ENCODE assay signal across 18 cellular contexts in genomic region chr11:45739866-45740265, GRCh38.
DNase-seq lines count a peak whose midpoint lies in the region; ATAC-seq and TF ChIP-seq lines count a peak whose summit lies in the region.
"Had no signal": no experiment of that assay in that cellular context is flagged by ENCODE, and none has a peak within 500 bp of the region (broad histone marks: within the 10 kb centered on the region; RNA-seq: fewer than 3 reads in every experiment).

No MANE protein-coding gene starts in this region.

- intact Hi-C loops in natural killer cell (cut with micrococcal nuclease) = no loop called here

- no peak overlapping the region for H4K12ac ChIP-seq in trophoblast cell (ENCODE audit: low read depth, low read length)

- H4K91ac ChIP-seq in trophoblast cell (ENCODE audit: low read depth, low read length) = no peak overlapping the region
- H4K91ac ChIP-seq in H9 (ENCODE audit: insufficient read length, low read depth, low read length) = no peak overlapping the region

- H2AK5ac ChIP-seq in trophoblast cell (ENCODE audit: low read length) = no peak overlapping the region
- no peak overlapping the region for H2AK5ac ChIP-seq in H9 (ENCODE audit: insufficient read length, low read length)
- no peak overlapping the region for H2AK5ac ChIP-seq in mesendoderm (ENCODE audit: low read length)

- H3K79me1 ChIP-seq in trophoblast cell (ENCODE audit: low read length) (no peaks in the 10 kb centered on the region), H9 (ENCODE audit: insufficient read depth, low read depth, low read length, poor library complexity, severe bottlenecking) (no peaks in the 10 kb centered on the region), mesendoderm (ENCODE audit: low read length) (no peaks in the 10 kb centered on the region)

- H4K5ac ChIP-seq in H9 (ENCODE audit: insufficient read length, low read depth, low read length) (no peak overlapping the region), mesendoderm (ENCODE audit: low read length) (no peak overlapping the region)

- no peaks in the 10 kb centered on the region for H3K79me2 ChIP-seq in trophoblast cell (ENCODE audit: control insufficient read depth, insufficient read depth, low read length, poor library complexity)
- no peaks in the 10 kb centered on the region for H3K79me2 ChIP-seq in H9 (ENCODE audit: insufficient read depth, low read length)
- no peaks in the 10 kb centered on the region for H3K79me2 ChIP-seq in mesendoderm (ENCODE audit: control insufficient read depth, insufficient read depth, low read length)

- H3K27me3 Mint-ChIP-seq in natural killer cell (ENCODE audit: low read depth in 2 of 2) = peaks cover 9 to 38% of the 10 kb centered on the region in 2 donors
- H3K27me3 Mint-ChIP-seq in H9 (ENCODE audit: low read depth) = peaks cover 12% of the 10 kb centered on the region

- H3K4me3 Mint-ChIP-seq in natural killer cell (no peak overlapping the region), H9 (no peak overlapping the region)
- H3K4me3 Mint-ChIP-seq: B cell; CD8-positive, alpha-beta T cell had no signal

- WGBS in trophoblast cell (ENCODE audit: extremely low coverage, insufficient coverage, insufficient read length) = no CpG with 5 or more reads among the region's 3 CpGs
- WGBS in H9 (ENCODE audit: extremely low coverage, insufficient read length, low lambda C conversion rate) = no CpG with 5 or more reads among the region's 3 CpGs
- no CpG with 5 or more reads among the region's 3 CpGs for WGBS in mesendoderm (ENCODE audit: extremely low coverage, insufficient coverage, low lambda C conversion rate)

- H3K27ac Mint-ChIP-seq in natural killer cell (no peak overlapping the region), H9 (no peak overlapping the region)
- H3K27ac Mint-ChIP-seq: B cell; CD8-positive, alpha-beta T cell had no signal

- H4K20me1 ChIP-seq in H9 (ENCODE audit: control insufficient read depth, insufficient read depth, insufficient read length) = no peaks in the 10 kb centered on the region
- H4K20me1 ChIP-seq: BLaER1 treated with 17β-estradiol and CSF1 and Interleukin-3, amounts not matched to agents 10 nM and 100 nM had no signal

- H3K23ac ChIP-seq in trophoblast cell (ENCODE audit: low read length) (no peak overlapping the region), H9 (ENCODE audit: insufficient read length, low read depth, low read length) (no peak overlapping the region), mesendoderm (ENCODE audit: low read length) (no peak overlapping the region)

- H3K36me3 Mint-ChIP-seq in natural killer cell (no peaks in the 10 kb centered on the region), H9 (ENCODE audit: insufficient read depth in 1 of 3, low read depth in 3 of 3) (peaks cover 2 to 16% (median 9%) of the 10 kb centered on the region in 3 experiments; a peak in 5 of 7 replicates)
- H3K36me3 Mint-ChIP-seq: CD8-positive, alpha-beta T cell had no signal

- no peak for ATAC-seq in natural killer cell
- ATAC-seq: CD8-positive, alpha-beta T cell; K562 had no signal

- H3K4me2 ChIP-seq in trophoblast cell (ENCODE audit: low read length) (no peak overlapping the region), H9 (ENCODE audit: insufficient read depth, insufficient read length, low read length) (no peak overlapping the region), mesendoderm (ENCODE audit: low read length) (no peak overlapping the region)
- H3K4me2 ChIP-seq: BLaER1 treated with 17β-estradiol and CSF1 and Interleukin-3, amounts not matched to agents 10 nM and 100 nM had no signal

- H3K27ac ChIP-seq in SK-N-MC (peak overlapping the region; percentile 48; the same call in 1 of the 2 replicates), trophoblast cell (ENCODE audit: low read depth, low read length) (no peak overlapping the region), H9 (ENCODE audit: insufficient read length, low read depth, low read length) (no peak overlapping the region), mesendoderm (ENCODE audit: low read depth, low read length) (no peak overlapping the region)
- H3K27ac ChIP-seq: BLaER1 treated with 17β-estradiol and CSF1 and Interleukin-3, amounts not matched to agents 10 nM and 100 nM had no signal

- H3K27me3 ChIP-seq in trophoblast cell (ENCODE audit: insufficient read depth, low read length) (no peaks in the 10 kb centered on the region), H9 (ENCODE audit: insufficient read depth, low read length) (no peaks in the 10 kb centered on the region), mesendoderm (ENCODE audit: insufficient read depth, low read length, poor library complexity) (no peaks in the 10 kb centered on the region)
- H3K27me3 ChIP-seq: BLaER1 treated with 17β-estradiol and CSF1 and Interleukin-3, amounts not matched to agents 10 nM and 100 nM had no signal

- no peaks in the 10 kb centered on the region for H3K9me3 Mint-ChIP-seq in natural killer cell
- peaks cover 14 to 17% of the 10 kb centered on the region in 2 experiments for H3K9me3 Mint-ChIP-seq in H9
- H3K9me3 Mint-ChIP-seq: CD8-positive, alpha-beta T cell had no signal

- H3K9me3 ChIP-seq in SK-N-MC (ENCODE audit: low read depth, low read length) (no peaks in the 10 kb centered on the region), trophoblast cell (ENCODE audit: insufficient read depth, low read depth, low read length) (no peaks in the 10 kb centered on the region), H9 (ENCODE audit: control insufficient read depth, low read depth, low read length) (no peaks in the 10 kb centered on the region)

- no peak overlapping the region for H2BK120ac ChIP-seq in trophoblast cell (ENCODE audit: insufficient read depth, low read length, poor library complexity)
- no peak overlapping the region for H2BK120ac ChIP-seq in H9 (ENCODE audit: low read depth, low read length, poor library complexity, severe bottlenecking)
- no peak overlapping the region for H2BK120ac ChIP-seq in mesendoderm (ENCODE audit: low read depth, low read length)

- TF ChIP-seq CTCF in natural killer cell (IDR thresholded peaks at IDR 0.05) (no peak), H9 (conservative IDR thresholded peaks at IDR 0.05) (no peak)

- H3K4me1 Mint-ChIP-seq in natural killer cell (no peaks in the 10 kb centered on the region), H9 (peaks cover 19% of the 10 kb centered on the region in 2 experiments)
- H3K4me1 Mint-ChIP-seq: B cell had no signal

- H3K4ac ChIP-seq in trophoblast cell (ENCODE audit: low read depth, low read length) (no peak overlapping the region), H9 (ENCODE audit: low read depth, low read length) (no peak overlapping the region), mesendoderm (ENCODE audit: low read depth, low read length) (no peak overlapping the region)

- H2BK15ac ChIP-seq in H9 (ENCODE audit: low read depth, low read length) (no peak overlapping the region), mesendoderm (replicated peaks; ENCODE audit: low read depth) (no peak overlapping the region)

- no peak overlapping the region for H3T11ph ChIP-seq in H9 (ENCODE audit: low read length)

- H2BK5ac ChIP-seq in trophoblast cell (ENCODE audit: low read depth, low read length, poor library complexity) (no peak overlapping the region), H9 (ENCODE audit: insufficient read length, low read length) (no peak overlapping the region), mesendoderm (ENCODE audit: low read length) (no peak overlapping the region)

- DNase-seq in ELR (ENCODE audit: low read depth) = peak; percentile 17
- no peak for DNase-seq in SK-N-MC (ENCODE audit: low read depth, low spot score)
- peak; percentile 77 to 87 for DNase-seq in trophoblast cell
- no peak for DNase-seq in natural killer cell
- no peak for DNase-seq in H9
- DNase-seq in mesendoderm = no peak
- DNase-seq: CD8-positive, alpha-beta T cell; COR-L47; DMS 273 treated with DMSO at 0.1 percent for 48 hours; DMS53; DND-41; GDM1; GOT3; H7; IMR-90 had no signal

- H3K14ac ChIP-seq in trophoblast cell (ENCODE audit: low read length) (no peak overlapping the region), H9 (ENCODE audit: insufficient read depth, low read length) (no peak overlapping the region)

- no peak overlapping the region for H3K56ac ChIP-seq in H9 (ENCODE audit: insufficient read length, low read depth, low read length)
- no peak overlapping the region for H3K56ac ChIP-seq in mesendoderm (ENCODE audit: low read length)

- no peaks in the 10 kb centered on the region for H3K23me2 ChIP-seq in H9 (ENCODE audit: insufficient read length, low read depth, low read length, poor library complexity, severe bottlenecking)

- H3K4me1 ChIP-seq in trophoblast cell (ENCODE audit: control insufficient read depth in 1 of 2, insufficient read depth in 2 of 2, low read length in 2 of 2) (no peaks in the 10 kb centered on the region), H9 (ENCODE audit: insufficient read depth, low read length) (peaks cover 5% of the 10 kb centered on the region; the same call in 1 of the 2 replicates), mesendoderm (ENCODE audit: control insufficient read depth, low read depth, low read length) (no peaks in the 10 kb centered on the region)
- H3K4me1 ChIP-seq: BLaER1 treated with 17β-estradiol and CSF1 and Interleukin-3, amounts not matched to agents 10 nM and 100 nM had no signal

- H3K9ac ChIP-seq in SK-N-MC (ENCODE audit: insufficient read length) (no peak overlapping the region), trophoblast cell (ENCODE audit: low read length) (no peak overlapping the region), H9 (ENCODE audit: extremely low read depth, insufficient read length, low read length) (no peak overlapping the region), mesendoderm (ENCODE audit: low read length) (no peak overlapping the region)
- H3K9ac ChIP-seq: BLaER1 treated with 17β-estradiol and CSF1 and Interleukin-3, amounts not matched to agents 10 nM and 100 nM had no signal

- no peak overlapping the region for H2BK20ac ChIP-seq in H9 (ENCODE audit: low read depth, low read length, poor library complexity, severe bottlenecking)

- H2BK12ac ChIP-seq in trophoblast cell (ENCODE audit: low read length) (no peak overlapping the region), H9 (ENCODE audit: insufficient read length, low read depth, low read length) (no peak overlapping the region)

- H3K36me3 ChIP-seq in SK-N-MC (ENCODE audit: insufficient read depth, low read length) (no peaks in the 10 kb centered on the region), trophoblast cell (ENCODE audit: control insufficient read depth in 1 of 2, insufficient read depth in 2 of 2, low read length in 2 of 2) (no peaks in the 10 kb centered on the region), mesendoderm (ENCODE audit: control insufficient read depth, insufficient read depth, low read length) (no peaks in the 10 kb centered on the region)
- H3K36me3 ChIP-seq: BLaER1 treated with 17β-estradiol and CSF1 and Interleukin-3, amounts not matched to agents 10 nM and 100 nM had no signal

- H3K18ac ChIP-seq in trophoblast cell (ENCODE audit: low read length) = no peak overlapping the region
- H3K18ac ChIP-seq in H9 (ENCODE audit: insufficient read length, low read depth, low read length) = no peak overlapping the region
- no peak overlapping the region for H3K18ac ChIP-seq in mesendoderm (ENCODE audit: low read length)

- no peak overlapping the region for H2AFZ ChIP-seq in trophoblast cell (ENCODE audit: insufficient read depth, low read length, poor library complexity)
- no peak overlapping the region for H2AFZ ChIP-seq in H9 (ENCODE audit: low read length)

- H3K4me3 ChIP-seq in SK-N-MC = no peak overlapping the region
- no peak overlapping the region for H3K4me3 ChIP-seq in trophoblast cell (ENCODE audit: low read depth, low read length)
- no peak overlapping the region for H3K4me3 ChIP-seq in mesendoderm (ENCODE audit: low read length)
- H3K4me3 ChIP-seq: BLaER1 treated with 17β-estradiol and CSF1 and Interleukin-3, amounts not matched to agents 10 nM and 100 nM; K562 had no signal

- no peak overlapping the region for H4K8ac ChIP-seq in trophoblast cell (ENCODE audit: low read depth, low read length)
- H4K8ac ChIP-seq in H9 (replicated peaks; ENCODE audit: insufficient read length, low read depth, low read length) = no peak overlapping the region
- H4K8ac ChIP-seq in mesendoderm (ENCODE audit: low read depth, low read length) = no peak overlapping the region

Comparison
In these comparisons a context has a peak if more than half of its experiments do, and no peak if none do; other contexts are left out.
1. DNase-seq: peak in ELR (single experiment) and trophoblast cell (2 of 2); none in SK-N-MC (single experiment), natural killer cell (single experiment), H9 (single experiment) and mesendoderm (single experiment).